Comparison of ENCODE assay signal across 25 cellular contexts in genomic region chr14:81938341-81938740, GRCh38.
"Had no signal": no experiment of that assay in that cellular context is flagged by ENCODE, and none has a peak within 500 bp of the region (broad histone marks: within the 10 kb centered on the region; RNA-seq: fewer than 3 reads in every experiment).

No MANE protein-coding gene starts in this region.

- H3K27ac ChIP-seq: stomach, suprapubic skin, testis, thoracic aorta, thyroid gland, tibial artery, tibial nerve, transverse colon, upper lobe of left lung, upper lobe of right lung, uterus, vagina had no signal

- DNase-seq: stimulated activated CD4-positive, alpha-beta T cell treated with anti-CD3 and anti-CD28 coated beads, Interleukin-2, amount 100 ng/mL, for 48 hours; stimulated activated CD4-positive, alpha-beta T cell treated with anti-CD3 and anti-CD28 coated beads, Interleukin-4, amount 100 ng/mL, for 1 hour; stimulated activated CD4-positive, alpha-beta T cell treated with anti-CD3 and anti-CD28 coated beads, Interleukin-4, amount 100 ng/mL, for 24 hours; stimulated activated CD4-positive, alpha-beta T cell treated with anti-CD3 and anti-CD28 coated beads, Interleukin-4, amount 100 ng/mL, for 4 hours; stimulated activated CD8-positive, alpha-beta memory T cell treated with anti-CD3 and anti-CD28 coated beads, Interleukin-4, amount 100 ng/mL, for 48 hours; stimulated activated naive B cell treated with anti-CD40 and anti-IgM and Interleukin-4, amounts not matched to agents 10 μg/mL and 1 μg/mL and 100 μg/mL, for 72 hours; stimulated activated naive CD4-positive, alpha-beta T cell; stimulated activated naive CD4-positive, alpha-beta T cell treated with Interleukin-2 at 50 U/mL for 16 hours; stimulated activated naive CD8-positive, alpha-beta T cell treated with anti-CD3 and anti-CD28 coated beads, Interleukin-15, amount 100 ng/mL, for 72 hours; stimulated activated naive CD8-positive, alpha-beta T cell treated with anti-CD3 and anti-CD28 coated beads, Interleukin-15, Interleukin-2, amounts not matched to agents 100 U/mL and 50 U/mL, for 24 hours; stomach; substantia nigra; testis; thyroid gland; tibial artery; transverse colon; upper lobe of left lung; upper lobe of right lung; uterus had no signal

- H3K4me1 ChIP-seq: stomach, suprapubic skin, testis, thyroid gland, tibial artery, tibial nerve, transverse colon, upper lobe of left lung, upper lobe of right lung, uterus, vagina had no signal

- H3K9me3 ChIP-seq: stomach, suprapubic skin, testis, thoracic aorta, thyroid gland, tibial artery, transverse colon, upper lobe of left lung, upper lobe of right lung, uterus, vagina had no signal

- ATAC-seq: stimulated activated effector memory CD8-positive, alpha-beta T cell treated with anti-CD3 and anti-CD28 coated beads, Interleukin-12 subunit alpha, Interleukin-12 subunit beta, amount 100 ng/mL, for 72 hours; stimulated activated memory B cell treated with anti-CD40 and anti-IgM and Interleukin-4, amounts not matched to agents 10 μg/mL and 1 μg/mL and 100 μg/mL, for 72 hours; stimulated activated naive B cell treated with anti-CD40 and anti-IgM and Interleukin-4, amounts not matched to agents 10 μg/mL and 1 μg/mL and 100 μg/mL, for 72 hours; stimulated activated naive CD8-positive, alpha-beta T cell treated with anti-CD3 and anti-CD28 coated beads, Interleukin-15, amount 100 ng/mL, for 72 hours; stimulated activated naive CD8-positive, alpha-beta T cell treated with anti-CD3 and anti-CD28 coated beads, Interleukin-15, Interleukin-2, amounts not matched to agents 100 U/mL and 50 U/mL, for 24 hours; upper lobe of right lung had no signal

- H3K4me3 ChIP-seq: stomach, suprapubic skin, testis, thoracic aorta, thyroid gland, tibial artery, tibial nerve, transverse colon, upper lobe of left lung, upper lobe of right lung, uterus, vagina had no signal

- H3K36me3 ChIP-seq: stomach, suprapubic skin, thoracic aorta, thyroid gland, tibial artery, tibial nerve, transverse colon, upper lobe of left lung, upper lobe of right lung, uterus, vagina had no signal

- H3K27me3 ChIP-seq: stomach, suprapubic skin, testis, thyroid gland, tibial artery, tibial nerve, transverse colon, upper lobe of left lung, upper lobe of right lung, uterus, vagina had no signal
